Comparison of ENCODE assay signal across 12 cellular contexts in the genomic region with DNA sequence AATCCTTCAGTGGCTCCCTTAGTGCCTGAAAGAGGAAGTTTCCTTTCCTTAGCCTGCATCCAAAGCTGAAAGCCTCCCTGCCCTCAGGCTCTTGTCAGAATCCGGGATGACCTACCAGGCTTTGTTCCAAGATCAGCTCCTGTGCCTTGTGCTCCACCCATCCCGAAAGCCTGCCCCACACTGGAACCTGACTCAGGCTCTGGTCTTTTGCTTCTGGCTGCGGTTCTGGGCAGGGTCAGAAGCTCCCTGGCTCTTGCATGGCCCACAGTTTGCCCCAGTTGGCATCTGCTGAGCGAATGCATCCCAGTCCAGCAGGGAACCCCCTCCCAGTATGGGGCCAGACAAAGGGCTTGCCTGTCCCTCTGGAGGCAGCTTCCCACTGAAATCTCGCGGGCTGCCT. TPM values are rescaled to one million over a fixed set of nuclear protein-coding genes. Genes with fewer than 3 reads are reported as not detected.
DNase-seq lines count a peak whose midpoint lies in the region; ATAC-seq and TF ChIP-seq lines count a peak whose summit lies in the region.
"Had no signal": no experiment of that assay in that cellular context is flagged by ENCODE, and none has a peak within 500 bp of the region (broad histone marks: within the 10 kb centered on the region; RNA-seq: fewer than 3 reads in every experiment).

No MANE protein-coding gene starts in this region.

- in situ Hi-C loops in G401 (cut with HindIII; ENCODE audit: low sequenced_read_pairs): no loop called here

- no peaks in the 10 kb centered on the region for H3K9me3 Mint-ChIP-seq in activated CD8-positive, alpha-beta T cell treated with anti-CD3 and anti-CD28 coated beads, Interleukin-2, amount 10 ng/mL, durations not matched to agents 7 days and 5 days (ENCODE audit: insufficient read depth)
- H3K9me3 Mint-ChIP-seq: activated naive CD4-positive, alpha-beta T cell treated with anti-CD3 and anti-CD28 coated beads, Interleukin-2, amount 50 U/mL, for 24 hours; nephron progenitor cell; stimulated activated naive CD8-positive, alpha-beta T cell treated with anti-CD3 and anti-CD28 coated beads, Interleukin-15, amount 100 ng/mL, for 72 hours; WTC11 had no signal

- DNase-seq in G401 (ENCODE audit: low spot score): peak; percentile 34
- peak; percentile 56 for DNase-seq in MG63
- DNase-seq in epithelial cell of esophagus (ENCODE audit: low read depth): peak; percentile 56
- peak; percentile 9 for DNase-seq in pons (ENCODE audit: low spot score)
- DNase-seq in activated CD8-positive, alpha-beta T cell treated with anti-CD3 and anti-CD28 coated beads, Interleukin-2, amount 10 ng/mL, durations not matched to agents 7 days and 5 days: no peak
- DNase-seq in NCI-H1105 treated with DMSO at 0.1 percent for 48 hours (lab: John Stamatoyannopoulos, UW): no peak
- no peak for DNase-seq in activated CD4-positive, alpha-beta T cell treated with anti-CD3 and anti-CD28 coated beads for 1 hour
- DNase-seq: nephron progenitor cell; stimulated activated naive CD8-positive, alpha-beta T cell treated with anti-CD3 and anti-CD28 coated beads, Interleukin-15, amount 100 ng/mL, for 72 hours had no signal

- H3K27me3 ChIP-seq in MG63: no peaks in the 10 kb centered on the region
- H3K27me3 ChIP-seq: hepatocyte had no signal

- POLR2A ChIA-PET in activated CD8-positive, alpha-beta T cell treated with anti-CD3 and anti-CD28 coated beads, Interleukin-2, amount 10 ng/mL, durations not matched to agents 7 days and 5 days (lab: Charles Lee): no interaction called here

- H3K36me3 Mint-ChIP-seq in activated CD8-positive, alpha-beta T cell treated with anti-CD3 and anti-CD28 coated beads, Interleukin-2, amount 10 ng/mL, durations not matched to agents 7 days and 5 days (ENCODE audit: low read depth): no peaks in the 10 kb centered on the region
- H3K36me3 Mint-ChIP-seq: activated naive CD4-positive, alpha-beta T cell treated with anti-CD3 and anti-CD28 coated beads, Interleukin-2, amount 50 U/mL, for 24 hours; WTC11 had no signal

- no peak overlapping the region for H3K4me3 Mint-ChIP-seq in activated CD8-positive, alpha-beta T cell treated with anti-CD3 and anti-CD28 coated beads, Interleukin-2, amount 10 ng/mL, durations not matched to agents 7 days and 5 days
- H3K4me3 Mint-ChIP-seq: activated naive CD4-positive, alpha-beta T cell treated with anti-CD3 and anti-CD28 coated beads, Interleukin-2, amount 50 U/mL, for 24 hours; nephron progenitor cell; stimulated activated naive CD8-positive, alpha-beta T cell treated with anti-CD3 and anti-CD28 coated beads, Interleukin-15, amount 100 ng/mL, for 72 hours; WTC11 had no signal

- H3K9me3 ChIP-seq in MG63: no peaks in the 10 kb centered on the region

- H3K4me1 Mint-ChIP-seq in activated CD8-positive, alpha-beta T cell treated with anti-CD3 and anti-CD28 coated beads, Interleukin-2, amount 10 ng/mL, durations not matched to agents 7 days and 5 days (ENCODE audit: low read depth): no peaks in the 10 kb centered on the region
- H3K4me1 Mint-ChIP-seq: activated naive CD4-positive, alpha-beta T cell treated with anti-CD3 and anti-CD28 coated beads, Interleukin-2, amount 50 U/mL, for 24 hours; stimulated activated naive CD8-positive, alpha-beta T cell treated with anti-CD3 and anti-CD28 coated beads, Interleukin-15, amount 100 ng/mL, for 72 hours had no signal

- H3K4me3 ChIP-seq in MG63 (no peak overlapping the region), epithelial cell of esophagus (ENCODE audit: low read length) (no peak overlapping the region)
- H3K4me3 ChIP-seq: hepatocyte had no signal

- ATAC-seq in activated CD8-positive, alpha-beta T cell treated with anti-CD3 and anti-CD28 coated beads, Interleukin-2, amount 10 ng/mL, durations not matched to agents 7 days and 5 days: no peak
- ATAC-seq: stimulated activated naive CD8-positive, alpha-beta T cell treated with anti-CD3 and anti-CD28 coated beads, Interleukin-15, amount 100 ng/mL, for 72 hours; WTC11 had no signal

- CTCF ChIA-PET in activated CD8-positive, alpha-beta T cell treated with anti-CD3 and anti-CD28 coated beads, Interleukin-2, amount 10 ng/mL, durations not matched to agents 7 days and 5 days (lab: Charles Lee): no interaction called here

- H3K27me3 Mint-ChIP-seq in activated CD8-positive, alpha-beta T cell treated with anti-CD3 and anti-CD28 coated beads, Interleukin-2, amount 10 ng/mL, durations not matched to agents 7 days and 5 days (ENCODE audit: low read depth): peaks cover 3% of the 10 kb centered on the region
- H3K27me3 Mint-ChIP-seq: activated naive CD4-positive, alpha-beta T cell treated with anti-CD3 and anti-CD28 coated beads, Interleukin-2, amount 50 U/mL, for 24 hours; stimulated activated naive CD8-positive, alpha-beta T cell treated with anti-CD3 and anti-CD28 coated beads, Interleukin-15, amount 100 ng/mL, for 72 hours had no signal

- no peak overlapping the region for H3K27ac Mint-ChIP-seq in activated CD8-positive, alpha-beta T cell treated with anti-CD3 and anti-CD28 coated beads, Interleukin-2, amount 10 ng/mL, durations not matched to agents 7 days and 5 days
- H3K27ac Mint-ChIP-seq: activated naive CD4-positive, alpha-beta T cell treated with anti-CD3 and anti-CD28 coated beads, Interleukin-2, amount 50 U/mL, for 24 hours; nephron progenitor cell; WTC11 had no signal

- no peak for TF ChIP-seq CTCF in epithelial cell of esophagus (IDR thresholded peaks at IDR 0.05; ENCODE audit: insufficient read depth, low read depth, low read length, missing control alignments)

- H3K36me3 ChIP-seq in MG63: no peaks in the 10 kb centered on the region; the same call in 1 of the 2 replicates

RNA-seq across cellular contexts. Expression of a gene that starts 25.9 kb away (rescaled TPM):
- 24.3 and 46.1 TPM in 2 replicates for total RNA-seq in G401 (2014; rRNA removed; shearing (Covaris generic))
- 33.8 and 75.8 TPM in 2 replicates for total RNA-seq in MG63 (2014; rRNA removed; shearing (Covaris generic); ENCODE audit: low replicate concordance)
- total RNA-seq in activated CD8-positive, alpha-beta T cell treated with anti-CD3 and anti-CD28 coated beads, Interleukin-2, amount 10 ng/mL, durations not matched to agents 7 days and 5 days: 10 to 100 TPM; 80.7 to 87.9 TPM

Comparison
In these comparisons a context has a peak if more than half of its experiments do, and no peak if none do; other contexts are left out.
1. DNase-seq: peak in G401 (single experiment), MG63 (single experiment), epithelial cell of esophagus (single experiment) and pons (single experiment); none in activated CD8-positive, alpha-beta T cell treated with anti-CD3 and anti-CD28 coated beads, Interleukin-2, amount 10 ng/mL, durations not matched to agents 7 days and 5 days (single experiment), NCI-H1105 treated with DMSO at 0.1 percent for 48 hours (single experiment) and activated CD4-positive, alpha-beta T cell treated with anti-CD3 and anti-CD28 coated beads for 1 hour (single experiment).